In genomic region chr12:51262758-51263177, GRCh38 we compare ENCODE assay signal across 1 cellular context.
TF ChIP-seq lines count a peak whose summit lies in the region.

No MANE protein-coding gene starts in this region.

TF ChIP-seq in K562, 482 proteins besides CTCF, POLR2A, EP300 and RAD21:
- TF ChIP-seq NFYB (IDR thresholded peaks at IDR 0.05; ENCODE audit: extremely low read depth, insufficient read length) (no peak), JUND (IDR thresholded peaks at IDR 0.05; ENCODE audit: borderline replicate concordance, low read depth, low read length) (peak; percentile 24; the same call in 1 of the 2 replicates), JUND (tag; IDR thresholded peaks at IDR 0.05; ENCODE audit: borderline replicate concordance, low read depth, low read length) (no peak), ATF7 (IDR thresholded peaks at IDR 0.05) (no peak), SAFB (IDR thresholded peaks at IDR 0.05; ENCODE audit: borderline replicate concordance, low read depth, low read length) (no peak), PML (IDR thresholded peaks at IDR 0.05; ENCODE audit: low read length) (no peak), ESRRA (IDR thresholded peaks at IDR 0.05; ENCODE audit: borderline replicate concordance, low read depth) (peak; percentile 59; the same call in 1 of the 2 replicates), SMARCE1 (IDR thresholded peaks at IDR 0.05) (0 out of 2 replicates have a peak, but pooled peaks have one; percentile 29), CREB3 (tag; conservative IDR thresholded peaks at IDR 0.05; ENCODE audit: low read depth) (0 out of 2 replicates have a peak, but pooled peaks have one; percentile 25), HDAC6 (IDR thresholded peaks at IDR 0.05; ENCODE audit: low read depth, low read length) (no peak), DPF2 (IDR thresholded peaks at IDR 0.05) (peak; percentile 45; the same call in 1 of the 2 replicates), WHSC1 (IDR thresholded peaks at IDR 0.05; ENCODE audit: low read length) (no peak), VEZF1 (CRISPR knock-in tag; IDR thresholded peaks at IDR 0.05) (peak; percentile 30; the same call in 1 of the 2 replicates), SMC3 (conservative IDR thresholded peaks at IDR 0.05; ENCODE audit: insufficient read depth, low read depth, low read length) (peak; percentile 34; the same call in 1 of the 2 replicates), FOSL1 (tag; conservative IDR thresholded peaks at IDR 0.05) (peak; percentile 73), GATAD2A (IDR thresholded peaks at IDR 0.05) (0 out of 2 replicates have a peak, but pooled peaks have one; percentile 22), ZNF224 (CRISPR knock-in tag; IDR thresholded peaks at IDR 0.05) (no peak), ARID1B (IDR thresholded peaks at IDR 0.05) (peak; percentile 38; the same call in 1 of the 2 replicates), ATF3 (IDR thresholded peaks at IDR 0.05) (peak; percentile 85), ATF3 (CRISPR knock-in tag; conservative IDR thresholded peaks at IDR 0.05) (no peak), SMARCC2 (IDR thresholded peaks at IDR 0.05; ENCODE audit: low read depth) (0 out of 2 replicates have a peak, but pooled peaks have one; percentile 27), MEIS2 (IDR thresholded peaks at IDR 0.05; ENCODE audit: partially characterized antibody) (peak; percentile 36), DEAF1 (CRISPR knock-in tag; IDR thresholded peaks at IDR 0.05) (0 out of 2 replicates have a peak, but pooled peaks have one; percentile 34)
